In the genomic region with DNA sequence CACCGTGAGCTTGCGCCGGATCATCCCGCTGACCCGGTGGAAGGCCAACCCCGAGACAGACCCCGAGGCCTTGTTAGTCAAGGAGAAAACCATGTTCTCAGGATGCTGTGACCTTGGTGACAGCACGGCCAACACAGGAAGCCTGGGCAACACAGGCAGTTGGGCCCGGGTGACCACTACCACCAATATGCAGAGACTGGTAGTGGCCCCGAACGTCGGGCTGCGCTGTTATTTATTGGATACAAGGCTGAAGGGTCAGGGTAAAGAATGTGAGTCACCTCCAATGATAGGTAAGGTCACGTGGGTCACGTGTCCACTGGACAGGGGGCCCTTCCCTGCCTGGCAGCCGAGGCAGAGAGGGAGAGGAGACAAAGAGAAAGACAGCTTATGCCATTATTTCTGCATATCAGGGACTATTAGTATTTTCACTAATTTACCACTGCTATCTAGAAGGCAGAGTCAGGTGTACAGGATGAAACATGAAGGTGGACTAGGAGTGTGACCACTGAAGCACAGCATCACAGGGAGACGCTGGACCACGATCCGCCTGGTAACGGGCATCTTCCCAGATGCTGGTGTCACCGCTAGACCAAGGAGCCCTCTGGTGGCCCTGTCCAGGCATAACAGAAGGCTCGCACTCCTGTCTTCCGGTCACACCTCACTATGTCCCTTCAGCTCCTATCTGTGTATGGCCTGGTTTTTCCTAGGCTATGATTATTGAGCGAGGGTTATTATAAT, we compare ENCODE assay signal across 8 cellular contexts. TPM values are rescaled to one million over a fixed set of nuclear protein-coding genes. Genes with fewer than 3 reads are reported as not detected.
A peak's percentile ranks its signal among the peaks of the same experiment; 100 is the strongest.
DNase-seq lines count a peak whose midpoint lies in the region; ATAC-seq and TF ChIP-seq lines count a peak whose summit lies in the region.
"Not testable (repeated sequence)": the region's sequence is repeated elsewhere in the genome, so short reads cannot be mapped to it uniquely, and the experiment has no call there.

No MANE protein-coding gene starts in this region.

- H3K4me1 Mint-ChIP-seq in activated naive CD8-positive, alpha-beta T cell treated with anti-CD3 and anti-CD28 coated beads for 36 hours, result not testable (repeated sequence)

- TF ChIP-seq POLR2A in esophagus squamous epithelium (IDR thresholded peaks at IDR 0.05); prostate gland (IDR thresholded peaks at IDR 0.05): not testable (repeated sequence)

- ATAC-seq in left lobe of liver, result peak; percentile 15

- H3K27ac ChIP-seq in RWPE1, esophagus squamous epithelium, prostate gland: not testable (repeated sequence)

- peak overlapping the region; percentile 69 for H3K27ac Mint-ChIP-seq in activated naive CD8-positive, alpha-beta T cell treated with anti-CD3 and anti-CD28 coated beads for 36 hours

- H3K36me3 ChIP-seq in esophagus squamous epithelium, prostate gland: not testable (repeated sequence)

- H3K27me3 Mint-ChIP-seq in activated naive CD8-positive, alpha-beta T cell treated with anti-CD3 and anti-CD28 coated beads for 36 hours, result not testable (repeated sequence)

- TF ChIP-seq CTCF in GM10248 (IDR thresholded peaks at IDR 0.05; ENCODE audit: control extremely low read depth, extremely low read depth, low read depth, missing control alignments) (peak; percentile 66), RWPE1 (conservative IDR thresholded peaks at IDR 0.05; ENCODE audit: low read depth) (peak; percentile 76), esophagus squamous epithelium (IDR thresholded peaks at IDR 0.05) (peak; percentile 37 to 72 (median 62)), prostate gland (IDR thresholded peaks at IDR 0.05) (peak in 3 of 4 experiments; percentile 53 to 75 (median 73))

- H3K4me3 ChIP-seq in esophagus squamous epithelium, prostate gland: not testable (repeated sequence)

- intact Hi-C loops in esophagus squamous epithelium (cut with DNase I), result not testable (repeated sequence)
- intact Hi-C loops in prostate gland (cut with DNase I), result loop anchor here (10.0 kb wide), 1 partner anchor 121 kb away; a partner anchor contains a TSS

- H3K36me3 Mint-ChIP-seq in activated naive CD8-positive, alpha-beta T cell treated with anti-CD3 and anti-CD28 coated beads for 36 hours, result not testable (repeated sequence)

- DNase-seq in A172 (ENCODE audit: low spot score) (peak; percentile 65), NCI-H1105 (lab: John Stamatoyannopoulos, UW) (peak; percentile 21), left lobe of liver (ENCODE audit: low spot score) (peak; percentile 74), prostate gland (ENCODE audit: low spot score) (peak; percentile 42)
- DNase-seq in GM10248 (ENCODE audit: extremely low spot score); RWPE1 (ENCODE audit: low spot score); esophagus squamous epithelium (lab: John Stamatoyannopoulos, UW): not testable (repeated sequence)
- DNase-seq in activated naive CD8-positive, alpha-beta T cell treated with anti-CD3 and anti-CD28 coated beads for 36 hours, result peak; percentile 22

- not testable (repeated sequence) for H3K9me3 Mint-ChIP-seq in activated naive CD8-positive, alpha-beta T cell treated with anti-CD3 and anti-CD28 coated beads for 36 hours

- CTCF ChIA-PET in GM10248 (lab: Yijun Ruan, JAX) (interaction anchor here (1.1 to 1.4 kb wide), 3 partner anchors 11 to 60 kb away, joined by 4 to 5 read pairs (median 5); no protein-coding TSS in a partner anchor), RWPE1 (lab: Yijun Ruan, JAX) (interaction anchor here (1.4 kb wide), 1 partner anchor 294 kb away, joined by 3 read pairs; no protein-coding TSS in a partner anchor)

- not testable (repeated sequence) for H3K9me3 ChIP-seq in esophagus squamous epithelium, prostate gland

- POLR2A ChIA-PET in GM10248 (lab: Yijun Ruan, JAX); RWPE1 (lab: Yijun Ruan, JAX; ENCODE audit: low non-redundant PET): not testable (repeated sequence)

- H3K27me3 ChIP-seq in esophagus squamous epithelium; prostate gland (replicated peaks; ENCODE audit: insufficient read depth): not testable (repeated sequence)

- 44 to 51% methylated on average over 10 to 12 of the region's 24 CpGs for WGBS in esophagus squamous epithelium, 2 donors
- WGBS in prostate gland, result 53% methylated on average over 19 of the region's 24 CpGs

- not testable (repeated sequence) for H3K4me1 ChIP-seq in esophagus squamous epithelium; prostate gland (replicated peaks)

- H3K4me3 Mint-ChIP-seq in activated naive CD8-positive, alpha-beta T cell treated with anti-CD3 and anti-CD28 coated beads for 36 hours, result not testable (repeated sequence)

RNA-seq across cellular contexts. Expression of a gene that starts 5.8 kb away (rescaled TPM):
- total RNA-seq in A172 (2014; rRNA removed; shearing (Covaris generic)), result 94.4 and 111 TPM in 2 replicates
- 10 to 100 TPM; 11.6 to 13.3 TPM for total RNA-seq in activated naive CD8-positive, alpha-beta T cell treated with anti-CD3 and anti-CD28 coated beads for 36 hours
- total RNA-seq in esophagus squamous epithelium (10 to 100 TPM in 2 of 4 donors, 1 to 10 TPM in 2; 4.1 to 17.2 (median 8.3) TPM), left lobe of liver (179 TPM), prostate gland (10 to 100 TPM; 17.6 to 21.5 TPM)

RNA-seq across cellular contexts. Expression of a gene that starts 18.8 kb away (rescaled TPM):
- total RNA-seq in A172 (2014; rRNA removed; shearing (Covaris generic)), result 0.17 and 0.21 TPM in 2 replicates
- under 1 TPM; 0.24 to 0.68 TPM for total RNA-seq in activated naive CD8-positive, alpha-beta T cell treated with anti-CD3 and anti-CD28 coated beads for 36 hours
- total RNA-seq in esophagus squamous epithelium, result under 1 TPM in 3 of 4 donors, not detected in 1; 0.26 to 0.49 (median 0.38) TPM
- 50.3 TPM for total RNA-seq in left lobe of liver
- 1 to 10 TPM in 1 of 2 donors, under 1 TPM in 1; 0.96 to 3.1 TPM for total RNA-seq in prostate gland

RNA-seq across cellular contexts. Expression of a gene that starts 22.2 kb away (rescaled TPM):
- 0.14 TPM in 1 of 2 replicates, not detected in the other for total RNA-seq in A172 (2014; rRNA removed; shearing (Covaris generic))
- total RNA-seq in activated naive CD8-positive, alpha-beta T cell treated with anti-CD3 and anti-CD28 coated beads for 36 hours, result under 1 TPM in 1 of 2 experiments, not detected in 1; 0.39 TPM
- total RNA-seq in esophagus squamous epithelium, result under 1 TPM in 1 of 4 donors, not detected in 3; 0.22 TPM
- total RNA-seq in left lobe of liver, result 3.2 TPM
- total RNA-seq in prostate gland, result 1 to 10 TPM in 1 of 2 donors, not detected in 1; 6.0 TPM

Comparison
In these comparisons a context has a peak if more than half of its experiments do, and no peak if none do; other contexts are left out.
1. RNA of a gene that starts 18.8 kb away (total RNA-seq): 50.3 TPM in left lobe of liver (single experiment); 0.96 to 3.1 TPM in prostate gland, 0.24 to 0.68 TPM in activated naive CD8-positive, alpha-beta T cell treated with anti-CD3 and anti-CD28 coated beads for 36 hours, 0.26 to 0.49 TPM in esophagus squamous epithelium and 0.17 to 0.21 TPM in A172; every median in the first group is over 10 times any median in the second.
2. Peak in every context shown above with its lines, with median percentiles within 50 percentile points of each other: CTCF ChIP-seq.